Comparison of ENCODE assay signal across 8 cellular contexts in genomic region chr19:40662925-40663711, GRCh38. TPM values are rescaled to one million over a fixed set of nuclear protein-coding genes. Genes with fewer than 3 reads are reported as not detected.
DNase-seq lines count a peak whose midpoint lies in the region; ATAC-seq and TF ChIP-seq lines count a peak whose summit lies in the region.

No MANE protein-coding gene starts in this region.

- intact Hi-C loops in right cardiac atrium (cut with DNase I), result loop anchor here (2.0 to 10.0 kb wide), 8 partner anchors 52 to 484 kb away; partner anchors contain the start of genes COQ8B (in 1 of the 4) and ITPKC (in 1 of the 4)

- no peaks in the 10 kb centered on the region for H3K9me3 ChIP-seq in right cardiac atrium (ENCODE audit: control insufficient read depth, low read length)

- H3K27ac ChIP-seq in angular gyrus (ENCODE audit: low read depth, low read length) (peak overlapping the region; percentile 37), right cardiac atrium (ENCODE audit: low read length) (peak overlapping the region; percentile 71), urinary bladder (ENCODE audit: low read depth) (peak overlapping the region; percentile 82)

- ATAC-seq in HG02623 (IDR thresholded peaks at IDR 0.05; ENCODE audit: unreplicated experiment) (peak; percentile 75), right cardiac atrium (peak; percentile 90 to 92)

- WGBS in right cardiac atrium, result under 1% methylated on average over 62 of the region's 62 CpGs
- WGBS in urinary bladder, result under 1% methylated on average over 62 of the region's 62 CpGs

- H3K36me3 ChIP-seq in urinary bladder (ENCODE audit: insufficient read depth), result peaks cover 2% of the 10 kb centered on the region

- H3K27me3 ChIP-seq in right cardiac atrium (ENCODE audit: control insufficient read depth, insufficient read depth), result no peaks in the 10 kb centered on the region

- peak; percentile 86 for TF ChIP-seq CTCF in GM12873 (IDR thresholded peaks at IDR 0.05; ENCODE audit: insufficient read depth, low read depth, low read length, missing control alignments)

- peak; percentile 55 for DNase-seq in NCI-H128 (lab: John Stamatoyannopoulos, UW; ENCODE audit: unreplicated experiment)
- peak; percentile 83 to 92 (median 89) for DNase-seq in T-helper 2 cell
- DNase-seq in right cardiac atrium, result peak; percentile 92 to 97 (median 97)
- peak; percentile 55 for DNase-seq in pulmonary artery endothelial cell (ENCODE audit: low read depth, low spot score)

- H3K4me3 ChIP-seq in right cardiac atrium (ENCODE audit: low read length) (peak overlapping the region; percentile 20), urinary bladder (ENCODE audit: low read depth, low read length) (peak overlapping the region; percentile 49)

- H3K4me1 ChIP-seq in right cardiac atrium (ENCODE audit: control insufficient read depth, insufficient read depth, low read length) (peaks cover 3% of the 10 kb centered on the region), urinary bladder (ENCODE audit: insufficient read depth) (no peaks in the 10 kb centered on the region)

RNA-seq across cellular contexts. Expression of gene NUMBL, which starts 27.3 kb away (rescaled TPM):
- 10 to 100 TPM; 18.6 to 22.9 (median 20.4) TPM for total RNA-seq in right cardiac atrium
- polyA plus RNA-seq in right cardiac atrium, result 12.4 TPM
- 19.4 and 23.8 TPM in 2 replicates for total RNA-seq in pulmonary artery endothelial cell
- total RNA-seq in urinary bladder, result 22.8 TPM
- 63.3 TPM for polyA plus RNA-seq in urinary bladder

RNA-seq across cellular contexts. Expression of gene COQ8B, which starts 53.6 kb away (rescaled TPM):
- total RNA-seq in right cardiac atrium, result 10 to 100 TPM; 22.8 to 34.0 (median 29.0) TPM
- polyA plus RNA-seq in right cardiac atrium, result 23.8 TPM
- total RNA-seq in pulmonary artery endothelial cell, result 16.5 and 25.7 TPM in 2 replicates
- 24.4 TPM for total RNA-seq in urinary bladder
- 51.6 TPM for polyA plus RNA-seq in urinary bladder

RNA-seq across cellular contexts. Expression of gene ITPKC, which starts 53.8 kb away (rescaled TPM):
- total RNA-seq in right cardiac atrium (10 to 100 TPM in 2 of 4 donors, 1 to 10 TPM in 2; 7.6 to 15.8 (median 10.8) TPM), pulmonary artery endothelial cell (19.8 and 25.8 TPM in 2 replicates), urinary bladder (9.3 TPM)
- polyA plus RNA-seq in right cardiac atrium (13.4 TPM), urinary bladder (36.4 TPM)

Comparison
In these comparisons a context has a peak if more than half of its experiments do, and no peak if none do; other contexts are left out.
1. Peak in every context shown above with its lines: DNase-seq, ATAC-seq, H3K4me3 ChIP-seq and H3K27ac ChIP-seq.